In genomic region chr7:149772821-149773425, GRCh38 we compare ENCODE assay signal across 8 cellular contexts. TPM values are rescaled to one million over a fixed set of nuclear protein-coding genes. Genes with fewer than 3 reads are reported as not detected.
DNase-seq lines count a peak whose midpoint lies in the region; TF ChIP-seq lines count a peak whose summit lies in the region.

No MANE protein-coding gene starts in this region.

- H3K36me3 Mint-ChIP-seq in H9 (ENCODE audit: insufficient read depth in 1 of 3, low read depth in 3 of 3) = no peaks in the 10 kb centered on the region

- intact Hi-C loops in dorsolateral prefrontal cortex (cut with DNase I) (no loop called here), vagina (cut with DNase I) (no loop called here)

- no peak overlapping the region for H3K27ac Mint-ChIP-seq in H9

- no peak overlapping the region for H3K18ac ChIP-seq in H9 (ENCODE audit: insufficient read length, low read depth, low read length)

- H2AFZ ChIP-seq in H9 (ENCODE audit: low read length) = no peak overlapping the region

- no peak overlapping the region for H3K23ac ChIP-seq in H9 (ENCODE audit: insufficient read length, low read depth, low read length)

- no peak for TF ChIP-seq CTCF in H9 (conservative IDR thresholded peaks at IDR 0.05)
- TF ChIP-seq CTCF in dorsolateral prefrontal cortex (IDR thresholded peaks at IDR 0.05 in 54 of 56, conservative IDR thresholded peaks at IDR 0.05 in 2 of 56; ENCODE audit: low read depth in 1 of 56, partially characterized antibody in 56 of 56) = no peak
- no peak for TF ChIP-seq CTCF in vagina (IDR thresholded peaks at IDR 0.05)

- H3K36me3 ChIP-seq in muscle layer of duodenum (ENCODE audit: control insufficient read depth in 1 of 2, insufficient read depth in 2 of 2, low read length in 2 of 2) = peaks cover 3 to 13% of the 10 kb centered on the region in 2 donors
- H3K36me3 ChIP-seq in vagina = no peaks in the 10 kb centered on the region

- no peak overlapping the region for H3K14ac ChIP-seq in H9 (ENCODE audit: insufficient read depth, low read length)

- TF ChIP-seq POLR2A in vagina (IDR thresholded peaks at IDR 0.05) = no peak

- H2BK120ac ChIP-seq in H9 (ENCODE audit: low read depth, low read length, poor library complexity, severe bottlenecking) = no peak overlapping the region

- peak overlapping the region; percentile 63 for H3K4me2 ChIP-seq in H9 (ENCODE audit: insufficient read depth, insufficient read length, low read length)

- H2BK20ac ChIP-seq in H9 (ENCODE audit: low read depth, low read length, poor library complexity, severe bottlenecking) = no peak overlapping the region

- H3K79me2 ChIP-seq in H9 (ENCODE audit: insufficient read depth, low read length) = no peaks in the 10 kb centered on the region

- H4K8ac ChIP-seq in H9 (replicated peaks; ENCODE audit: insufficient read length, low read depth, low read length) = no peak overlapping the region

- H3K4ac ChIP-seq in H9 (ENCODE audit: low read depth, low read length) = no peak overlapping the region

- no peaks in the 10 kb centered on the region for H4K20me1 ChIP-seq in H9 (ENCODE audit: control insufficient read depth, insufficient read depth, insufficient read length)

- no peak overlapping the region for H2AK5ac ChIP-seq in H9 (ENCODE audit: insufficient read length, low read length)

- H3K27ac ChIP-seq in H9 (ENCODE audit: insufficient read length, low read depth, low read length) (no peak overlapping the region), dorsolateral prefrontal cortex (peak overlapping the region in 10 of 59 donors; percentile 22 to 85 (median 56)), muscle layer of duodenum (ENCODE audit: low read length) (no peak overlapping the region), vagina (peak overlapping the region; percentile 83)

- no peak overlapping the region for H4K91ac ChIP-seq in H9 (ENCODE audit: insufficient read length, low read depth, low read length)

- H3K27me3 ChIP-seq in H9 (ENCODE audit: insufficient read depth, low read length) (peaks cover 44% of the 10 kb centered on the region), dorsolateral prefrontal cortex (peaks cover 0 to 7% (median 0%) of the 10 kb centered on the region in 45 donors), muscle layer of duodenum (ENCODE audit: low read depth, low read length) (no peaks in the 10 kb centered on the region), vagina (no peaks in the 10 kb centered on the region)

- H3K4me3 ChIP-seq in dorsolateral prefrontal cortex (peak overlapping the region; percentile 29 to 76 (median 60)), muscle layer of duodenum (ENCODE audit: low read depth in 1 of 2, low read length in 2 of 2) (peak overlapping the region; percentile 33 to 73), vagina (peak overlapping the region; percentile 60 to 76)

- H2BK15ac ChIP-seq in H9 (ENCODE audit: low read depth, low read length) = no peak overlapping the region

- DNase-seq in H9 (no peak), T-helper 9 cell (peak; percentile 22), dorsolateral prefrontal cortex (peak in 1 of 10 donors; percentile 41), vagina (ENCODE audit: extremely low spot score in 2 of 2) (no peak), NCI-H1436 treated with DMSO at 0.1 percent for 48 hours (lab: John Stamatoyannopoulos, UW) (no peak), medulla oblongata (ENCODE audit: extremely low spot score) (no peak), NCI-H187 (lab: John Stamatoyannopoulos, UW) (no peak)

- no peak overlapping the region for H2BK5ac ChIP-seq in H9 (ENCODE audit: insufficient read length, low read length)

- H3K79me1 ChIP-seq in H9 (ENCODE audit: insufficient read depth, low read depth, low read length, poor library complexity, severe bottlenecking) = no peaks in the 10 kb centered on the region

- no peaks in the 10 kb centered on the region for H3K4me1 ChIP-seq in H9 (ENCODE audit: insufficient read depth, low read length)
- peaks cover 7 to 8% of the 10 kb centered on the region in 2 donors for H3K4me1 ChIP-seq in muscle layer of duodenum (ENCODE audit: control insufficient read depth in 1 of 2, insufficient read depth in 2 of 2, low read length in 2 of 2)
- peaks cover 26% of the 10 kb centered on the region for H3K4me1 ChIP-seq in vagina

- no peaks in the 10 kb centered on the region for H3K9me3 Mint-ChIP-seq in H9

- H3K56ac ChIP-seq in H9 (ENCODE audit: insufficient read length, low read depth, low read length) = no peak overlapping the region

- H2BK12ac ChIP-seq in H9 (ENCODE audit: insufficient read length, low read depth, low read length) = no peak overlapping the region

- H3K4me1 Mint-ChIP-seq in H9 = peaks cover 6 to 24% of the 10 kb centered on the region in 2 experiments

- H3T11ph ChIP-seq in H9 (ENCODE audit: low read length) = no peak overlapping the region

- no peak overlapping the region for H3K9ac ChIP-seq in H9 (ENCODE audit: extremely low read depth, insufficient read length, low read length)

- peak overlapping the region; percentile 61 to 89 for H3K4me3 Mint-ChIP-seq in H9

- WGBS in H9 (ENCODE audit: extremely low coverage, insufficient read length, low lambda C conversion rate) = no CpG with 5 or more reads among the region's 63 CpGs

- no peak overlapping the region for H4K5ac ChIP-seq in H9 (ENCODE audit: insufficient read length, low read depth, low read length)

- H3K27me3 Mint-ChIP-seq in H9 (ENCODE audit: low read depth) = peaks cover 88% of the 10 kb centered on the region

- peaks cover 15% of the 10 kb centered on the region for H3K23me2 ChIP-seq in H9 (ENCODE audit: insufficient read length, low read depth, low read length, poor library complexity, severe bottlenecking)

- H3K9me3 ChIP-seq in H9 (ENCODE audit: control insufficient read depth, low read depth, low read length) (no peaks in the 10 kb centered on the region), muscle layer of duodenum (ENCODE audit: control insufficient read depth in 1 of 2, low read length in 2 of 2) (no peaks in the 10 kb centered on the region), vagina (no peaks in the 10 kb centered on the region)

RNA-seq across cellular contexts. Expression of gene ZNF467, which starts 0.5 kb away (rescaled TPM):
- 0.31 and 0.35 TPM in 2 replicates for total RNA-seq in H9 (2021)
- 10 to 100 TPM in 4 of 120 experiments, 1 to 10 TPM in 116; 3.5 to 20.9 (median 6.4) TPM for total RNA-seq in dorsolateral prefrontal cortex
- 13.3 TPM for total RNA-seq in vagina
